14 cellular contexts compared by ENCODE assay signal in the genomic region with DNA sequence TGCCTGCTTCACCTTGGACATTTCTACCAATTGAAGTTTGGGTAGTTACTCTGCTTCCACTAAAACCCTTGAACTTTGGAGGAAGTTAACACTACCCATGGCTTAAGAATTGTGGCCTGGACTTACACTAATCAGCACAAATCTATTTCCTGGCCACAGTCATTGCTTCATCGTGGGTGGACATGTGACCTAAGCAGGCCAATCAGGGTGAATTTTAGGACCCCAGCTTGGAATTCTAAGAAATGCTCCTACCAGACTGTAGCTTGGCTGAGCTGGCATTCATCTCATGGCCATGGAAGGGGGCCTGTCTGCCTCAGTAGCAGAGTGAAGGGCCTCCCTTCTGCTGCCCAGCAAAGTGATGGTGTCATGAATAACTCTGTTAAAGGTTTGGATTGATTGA. TPM values are rescaled to one million over a fixed set of nuclear protein-coding genes. Genes with fewer than 3 reads are reported as not detected.
DNase-seq lines count a peak whose midpoint lies in the region; ATAC-seq and TF ChIP-seq lines count a peak whose summit lies in the region.
"Had no signal": no experiment of that assay in that cellular context is flagged by ENCODE, and none has a peak within 500 bp of the region (broad histone marks: within the 10 kb centered on the region; RNA-seq: fewer than 3 reads in every experiment).

No MANE protein-coding gene starts in this region.

- H3K9me3 Mint-ChIP-seq in stimulated activated naive CD8-positive, alpha-beta T cell treated with anti-CD3 and anti-CD28 coated beads, Interleukin-15, amount 100 ng/mL, for 72 hours: no peaks in the 10 kb centered on the region

- no peak for TF ChIP-seq POLR2A in NB4 (IDR thresholded peaks at IDR 0.05; ENCODE audit: extremely low read depth, insufficient read length)
- TF ChIP-seq POLR2A in vagina (IDR thresholded peaks at IDR 0.05): no peak

- no peak for DNase-seq in stimulated activated naive CD8-positive, alpha-beta T cell treated with anti-CD3 and anti-CD28 coated beads, Interleukin-15, Interleukin-2, amounts not matched to agents 100 U/mL and 50 U/mL, for 24 hours
- DNase-seq in stimulated activated naive CD8-positive, alpha-beta T cell treated with anti-CD3 and anti-CD28 coated beads, Interleukin-15, amount 100 ng/mL, for 72 hours: no peak
- DNase-seq in NB4 (ENCODE audit: low read depth): peak; percentile 45
- peak; percentile 21 for DNase-seq in amniotic epithelial cell (ENCODE audit: low read depth)
- DNase-seq in NCI-H446 (lab: John Stamatoyannopoulos, UW): no peak
- no peak for DNase-seq in vagina (ENCODE audit: extremely low spot score in 2 of 2)
- no peak for DNase-seq in NCI-H2171 (lab: John Stamatoyannopoulos, UW)
- DNase-seq: Caco-2, NCI-H146, NCI-H2081 treated with DMSO at 0.1 percent for 48 hours, SHP77 had no signal

- H3K4me1 Mint-ChIP-seq in stimulated activated naive CD8-positive, alpha-beta T cell treated with anti-CD3 and anti-CD28 coated beads, Interleukin-15, amount 100 ng/mL, for 72 hours: no peaks in the 10 kb centered on the region
- H3K4me1 Mint-ChIP-seq: CD14-positive monocyte had no signal

- no peaks in the 10 kb centered on the region for H3K4me1 ChIP-seq in vagina

- H3K27ac Mint-ChIP-seq in stimulated activated naive CD8-positive, alpha-beta T cell treated with anti-CD3 and anti-CD28 coated beads, Interleukin-15, amount 100 ng/mL, for 72 hours: no peak overlapping the region
- H3K27ac Mint-ChIP-seq: CD14-positive monocyte had no signal

- intact Hi-C loops in vagina (cut with DNase I): no loop called here

- H3K27ac ChIP-seq in vagina: no peak overlapping the region

- peak; percentile 28 for ATAC-seq in stimulated activated naive CD8-positive, alpha-beta T cell treated with anti-CD3 and anti-CD28 coated beads, Interleukin-15, Interleukin-2, amounts not matched to agents 100 U/mL and 50 U/mL, for 24 hours
- no peak for ATAC-seq in stimulated activated naive CD8-positive, alpha-beta T cell treated with anti-CD3 and anti-CD28 coated beads, Interleukin-15, amount 100 ng/mL, for 72 hours
- ATAC-seq: Panc1 had no signal

- H3K36me3 ChIP-seq in vagina: peaks cover 0 to 8% of the 10 kb centered on the region in 2 donors

- H3K27me3 ChIP-seq in vagina: no peaks in the 10 kb centered on the region

- no peak overlapping the region for H3K4me3 ChIP-seq in NB4 (ENCODE audit: low read depth, low read length)
- no peak overlapping the region for H3K4me3 ChIP-seq in vagina

- H3K27me3 Mint-ChIP-seq in stimulated activated naive CD8-positive, alpha-beta T cell treated with anti-CD3 and anti-CD28 coated beads, Interleukin-15, amount 100 ng/mL, for 72 hours: no peaks in the 10 kb centered on the region

- no peaks in the 10 kb centered on the region for H3K9me3 ChIP-seq in vagina
- H3K9me3 ChIP-seq: Caco-2 had no signal

- no peak for TF ChIP-seq CTCF in NB4 (IDR thresholded peaks at IDR 0.05; ENCODE audit: low read depth, low read length)
- TF ChIP-seq CTCF in vagina (IDR thresholded peaks at IDR 0.05): no peak

- H3K4me3 Mint-ChIP-seq in stimulated activated naive CD8-positive, alpha-beta T cell treated with anti-CD3 and anti-CD28 coated beads, Interleukin-15, amount 100 ng/mL, for 72 hours: no peak overlapping the region
- H3K4me3 Mint-ChIP-seq: CD14-positive monocyte had no signal

RNA-seq across cellular contexts. Expression of gene SLC15A1, which starts 58.3 kb away (rescaled TPM):
- total RNA-seq in vagina: 7.4 TPM
- total RNA-seq: A673 had no signal

Comparison
In these comparisons a context has a peak if more than half of its experiments do, and no peak if none do; other contexts are left out.
1. DNase-seq: peak in NB4 (single experiment) and amniotic epithelial cell (single experiment); none in stimulated activated naive CD8-positive, alpha-beta T cell treated with anti-CD3 and anti-CD28 coated beads, Interleukin-15, Interleukin-2, amounts not matched to agents 100 U/mL and 50 U/mL, for 24 hours (single experiment), stimulated activated naive CD8-positive, alpha-beta T cell treated with anti-CD3 and anti-CD28 coated beads, Interleukin-15, amount 100 ng/mL, for 72 hours (0 of 2), NCI-H446 (0 of 2), vagina (0 of 2) and NCI-H2171 (single experiment).